22 cellular contexts compared by ENCODE assay signal in genomic region chr12:57849035-57849434, GRCh38.
"Had no signal": no experiment of that assay in that cellular context is flagged by ENCODE, and none has a peak within 500 bp of the region (broad histone marks: within the 10 kb centered on the region; RNA-seq: fewer than 3 reads in every experiment).

No MANE protein-coding gene starts in this region.

- H3K9me3 ChIP-seq: upper lobe of right lung had no signal

- H3K36me3 Mint-ChIP-seq: naive thymus-derived CD8-positive, alpha-beta T cell had no signal

- H3K27ac ChIP-seq: upper lobe of right lung had no signal

- H3K36me3 ChIP-seq: upper lobe of right lung had no signal

- H3K27me3 ChIP-seq: upper lobe of right lung had no signal

- DNase-seq: activated B cell treated with CpG ODN at 0.5 μM for 24 hours; activated CD4-positive, alpha-beta T cell treated with anti-CD3 and anti-CD28 coated beads for 4 hours; activated CD8-positive, alpha-beta T cell treated with anti-CD3 and anti-CD28 coated beads for 36 hours; activated naive CD4-positive, alpha-beta T cell treated with anti-CD3 and anti-CD28 coated beads, Interleukin-2, amount 10 ng/mL, durations not matched to agents 7 days and 5 days; activated T-cell treated with anti-CD3 and anti-CD28 coated beads, Interleukin-2, amount 50 U/mL, for 24 hours; cerebellar nuclear complex; cortex of kidney; effector CD4-positive, alpha-beta T cell; mesenchymal stem cell; naive thymus-derived CD8-positive, alpha-beta T cell; retina; stimulated activated CD4-positive, alpha-beta T cell treated with anti-CD3 and anti-CD28 coated beads, Interleukin-12 subunit alpha, Interleukin-12 subunit beta, amount 100 ng/mL, for 4 hours; stimulated activated CD4-positive, alpha-beta T cell treated with anti-CD3 and anti-CD28 coated beads, Interleukin-1b, Interleukin-23, amount 100 ng/mL, for 48 hours; stimulated activated CD8-positive, alpha-beta memory T cell treated with anti-CD3 and anti-CD28 coated beads, Interleukin-4, amount 100 ng/mL, for 48 hours; stimulated activated naive CD4-positive, alpha-beta T cell; T-helper 1 cell; T-helper 9 cell; upper lobe of right lung had no signal

- H3K4me3 Mint-ChIP-seq: activated B cell treated with CpG ODN at 0.5 μM for 24 hours; activated CD8-positive, alpha-beta T cell treated with anti-CD3 and anti-CD28 coated beads for 36 hours; activated naive CD4-positive, alpha-beta T cell treated with anti-CD3 and anti-CD28 coated beads, Interleukin-2, amount 10 ng/mL, durations not matched to agents 7 days and 5 days; activated T-cell treated with anti-CD3 and anti-CD28 coated beads, Interleukin-2, amount 50 U/mL, for 24 hours had no signal

- FAIRE-seq: astrocyte, bronchial epithelial cell had no signal

- H3K27ac Mint-ChIP-seq: activated B cell treated with CpG ODN at 0.5 μM for 24 hours; activated CD8-positive, alpha-beta T cell treated with anti-CD3 and anti-CD28 coated beads for 36 hours; activated naive CD4-positive, alpha-beta T cell treated with anti-CD3 and anti-CD28 coated beads, Interleukin-2, amount 10 ng/mL, durations not matched to agents 7 days and 5 days; activated T-cell treated with anti-CD3 and anti-CD28 coated beads, Interleukin-2, amount 50 U/mL, for 24 hours; activated T-helper 2 cell treated with anti-CD3 and anti-CD28 coated beads, Interferon-gamma antibody, Interleukin-2, Interleukin-4, amounts not matched to agents 10 μg/mL and 5 μg/mL and 100 μg/mL, durations not matched to agents 14 hours and 24 hours and 36 hours had no signal

- H3K4me3 ChIP-seq: upper lobe of right lung had no signal

- H3K9me3 Mint-ChIP-seq: activated B cell treated with CpG ODN at 0.5 μM for 24 hours; activated CD8-positive, alpha-beta T cell treated with anti-CD3 and anti-CD28 coated beads for 36 hours; activated naive CD4-positive, alpha-beta T cell treated with anti-CD3 and anti-CD28 coated beads, Interleukin-2, amount 10 ng/mL, durations not matched to agents 7 days and 5 days; activated T-cell treated with anti-CD3 and anti-CD28 coated beads, Interleukin-2, amount 50 U/mL, for 24 hours; activated T-helper 2 cell treated with anti-CD3 and anti-CD28 coated beads, Interferon-gamma antibody, Interleukin-2, Interleukin-4, amounts not matched to agents 10 μg/mL and 5 μg/mL and 100 μg/mL, durations not matched to agents 14 hours and 24 hours and 36 hours; naive thymus-derived CD8-positive, alpha-beta T cell had no signal

- ATAC-seq: activated CD8-positive, alpha-beta T cell treated with anti-CD3 and anti-CD28 coated beads for 36 hours; esophagus mucosa; naive thymus-derived CD8-positive, alpha-beta T cell; upper lobe of right lung had no signal
